8 cellular contexts compared by ENCODE assay signal in the genomic region with DNA sequence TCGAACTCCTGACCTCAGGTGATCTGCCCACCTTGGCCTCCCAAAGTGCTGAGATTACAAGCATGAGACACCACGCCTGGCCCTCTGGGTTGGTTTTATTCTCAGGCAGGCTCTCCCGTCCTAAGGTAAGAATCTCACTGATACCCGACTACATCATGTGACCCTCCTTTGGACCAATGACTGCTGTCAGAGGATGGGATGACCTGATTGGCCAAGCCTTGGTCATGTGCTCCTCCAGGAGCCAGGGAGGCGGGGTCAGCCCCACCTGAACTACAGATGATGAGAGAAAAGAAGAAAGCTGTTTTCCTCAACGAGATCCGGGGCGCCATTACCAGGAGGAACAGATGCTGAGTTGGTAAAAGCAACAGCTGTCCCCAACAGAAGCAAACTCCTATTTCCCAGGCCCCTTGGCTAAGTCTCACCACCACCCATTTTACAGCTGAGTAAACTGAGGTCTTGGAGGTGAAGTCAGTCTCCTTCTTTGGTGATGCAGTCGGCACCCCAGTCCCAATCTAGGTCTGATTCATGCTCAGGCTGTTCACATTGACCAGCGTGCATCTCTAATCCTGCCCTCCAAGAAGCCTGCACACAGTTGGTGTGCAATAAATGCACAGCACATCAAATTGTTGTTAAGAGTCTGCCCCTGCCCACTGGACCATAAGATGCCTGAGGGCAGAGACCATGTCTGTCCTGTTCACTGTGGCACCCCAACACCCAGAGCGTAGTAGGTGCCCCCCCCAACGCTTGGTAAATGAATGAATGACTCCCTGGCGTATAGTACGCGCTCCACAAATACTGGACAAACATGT.
DNase-seq lines count a peak whose midpoint lies in the region; ATAC-seq and TF ChIP-seq lines count a peak whose summit lies in the region.

No MANE protein-coding gene starts in this region.

- H3K27me3 Mint-ChIP-seq in neural crest cell (ENCODE audit: low read depth) (peaks cover 51% of the 10 kb centered on the region), natural killer cell (ENCODE audit: low read depth in 2 of 2) (peaks cover 44 to 53% of the 10 kb centered on the region in 2 donors)

- ATAC-seq in GM18858 (IDR thresholded peaks at IDR 0.05; ENCODE audit: unreplicated experiment): no peak
- ATAC-seq in natural killer cell: no peak

- H3K9me3 Mint-ChIP-seq in neural crest cell (no peaks in the 10 kb centered on the region), natural killer cell (no peaks in the 10 kb centered on the region)

- 92 to 93% (median 92%) methylated on average over 13 to 15 of the region's 15 CpGs for WGBS in adrenal gland, 4 donors

- no peak for TF ChIP-seq POLR2A in adrenal gland (IDR thresholded peaks at IDR 0.05)

- H3K27me3 ChIP-seq in HUES48 (ENCODE audit: control insufficient read depth, insufficient read depth, low read length) (no peaks in the 10 kb centered on the region), adrenal gland (no peaks in the 10 kb centered on the region)

- intact Hi-C loops in adrenal gland (cut with DNase I) (loop anchor here in 1 of 2 donors (10.0 kb wide), 1 partner anchor 60 kb away; no protein-coding TSS in a partner anchor), natural killer cell (cut with micrococcal nuclease) (no loop called here)

- H3K27ac ChIP-seq in HUES48 (ENCODE audit: low read depth, low read length) (peak overlapping the region; percentile 81), adrenal gland (peak overlapping the region; percentile 5 to 91 (median 80))

- H3K9ac ChIP-seq in HUES48 (ENCODE audit: low read depth, low read length): no peak overlapping the region

- H3K4me1 ChIP-seq in HUES48 (ENCODE audit: control insufficient read depth, insufficient read depth, low read length) (peaks cover 8% of the 10 kb centered on the region; the same call in 1 of the 2 replicates), adrenal gland (replicated peaks in 1 of 2) (peaks cover 17 to 42% of the 10 kb centered on the region in 2 donors)

- TF ChIP-seq CTCF in adrenal gland (IDR thresholded peaks at IDR 0.05): no peak
- TF ChIP-seq CTCF in neural crest cell (conservative IDR thresholded peaks at IDR 0.05): no peak
- TF ChIP-seq CTCF in GM13976 (IDR thresholded peaks at IDR 0.05; ENCODE audit: borderline replicate concordance, control extremely low read depth, extremely low read depth, insufficient read depth, missing control alignments): no peak
- TF ChIP-seq CTCF in natural killer cell (IDR thresholded peaks at IDR 0.05): no peak

- H3K9me3 ChIP-seq in HUES48 (ENCODE audit: control insufficient read depth, insufficient read depth, low read length) (no peaks in the 10 kb centered on the region), adrenal gland (replicated peaks in 1 of 3) (peaks cover 0 to 1% (median 0%) of the 10 kb centered on the region in 3 donors)

- H3K36me3 ChIP-seq in HUES48 (ENCODE audit: control insufficient read depth, insufficient read depth, low read length) (no peaks in the 10 kb centered on the region), adrenal gland (replicated peaks in 1 of 2) (no peaks in the 10 kb centered on the region)

- peaks cover 64% of the 10 kb centered on the region for H3K4me1 Mint-ChIP-seq in neural crest cell
- peaks cover 12 to 13% of the 10 kb centered on the region in 2 donors for H3K4me1 Mint-ChIP-seq in natural killer cell

- H3K36me3 Mint-ChIP-seq in neural crest cell (ENCODE audit: low read depth): no peaks in the 10 kb centered on the region
- peaks cover 6% of the 10 kb centered on the region for H3K36me3 Mint-ChIP-seq in natural killer cell

- H3K4me3 Mint-ChIP-seq in neural crest cell (peak overlapping the region; percentile 14), natural killer cell (no peak overlapping the region)

- no peak overlapping the region for H3K4me3 ChIP-seq in HUES48 (ENCODE audit: low read depth, low read length)
- no peak overlapping the region for H3K4me3 ChIP-seq in adrenal gland

- H3K27ac Mint-ChIP-seq in neural crest cell (ENCODE audit: unreplicated experiment) (peak overlapping the region; percentile 23), natural killer cell (no peak overlapping the region)

- peak; percentile 55 for DNase-seq in GM03348 (ENCODE audit: low spot score)
- no peak for DNase-seq in adrenal gland
- DNase-seq in neural crest cell (ENCODE audit: low read depth, low spot score): no peak
- no peak for DNase-seq in ecto neural progenitor cell (ENCODE audit: low spot score)
- no peak for DNase-seq in GM13976 (ENCODE audit: low spot score)
- DNase-seq in natural killer cell: no peak

- in situ Hi-C loops in GM13976 (cut with MboI; ENCODE audit: low sequenced_read_pairs, unreplicated experiment): no loop called here
